In the genomic region with DNA sequence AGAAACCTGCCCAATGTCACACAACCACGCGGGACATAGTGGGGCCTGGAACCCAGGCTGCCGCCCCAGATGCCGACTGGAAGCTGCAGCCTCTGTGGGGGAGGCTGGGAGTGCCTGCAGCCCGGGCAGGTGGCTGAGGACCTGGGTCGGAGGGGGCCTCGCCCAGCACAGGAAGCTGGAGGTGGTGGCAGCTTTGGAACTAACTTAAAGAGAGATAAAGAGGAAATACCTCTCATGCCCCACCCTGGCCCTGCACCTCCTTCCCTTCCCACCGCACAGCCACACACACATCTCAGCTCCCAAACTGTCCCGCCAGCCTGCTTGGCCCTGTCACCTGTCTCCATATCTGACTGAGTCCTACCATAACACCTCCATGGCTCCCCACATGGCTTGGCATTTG, we compare ENCODE assay signal across 2 cellular contexts. TPM values are rescaled to one million over a fixed set of nuclear protein-coding genes. Genes with fewer than 3 reads are reported as not detected.
"Had no signal": no experiment of that assay in that cellular context is flagged by ENCODE, and none has a peak within 500 bp of the region (broad histone marks: within the 10 kb centered on the region; RNA-seq: fewer than 3 reads in every experiment).

No MANE protein-coding gene starts in this region.

RNA-seq across cellular contexts. Expression of a gene that starts 6.4 kb away (rescaled TPM):
- total RNA-seq: NCI-H460, RPMI7951 had no signal
